1 cellular context compared by ENCODE assay signal in the genomic region with DNA sequence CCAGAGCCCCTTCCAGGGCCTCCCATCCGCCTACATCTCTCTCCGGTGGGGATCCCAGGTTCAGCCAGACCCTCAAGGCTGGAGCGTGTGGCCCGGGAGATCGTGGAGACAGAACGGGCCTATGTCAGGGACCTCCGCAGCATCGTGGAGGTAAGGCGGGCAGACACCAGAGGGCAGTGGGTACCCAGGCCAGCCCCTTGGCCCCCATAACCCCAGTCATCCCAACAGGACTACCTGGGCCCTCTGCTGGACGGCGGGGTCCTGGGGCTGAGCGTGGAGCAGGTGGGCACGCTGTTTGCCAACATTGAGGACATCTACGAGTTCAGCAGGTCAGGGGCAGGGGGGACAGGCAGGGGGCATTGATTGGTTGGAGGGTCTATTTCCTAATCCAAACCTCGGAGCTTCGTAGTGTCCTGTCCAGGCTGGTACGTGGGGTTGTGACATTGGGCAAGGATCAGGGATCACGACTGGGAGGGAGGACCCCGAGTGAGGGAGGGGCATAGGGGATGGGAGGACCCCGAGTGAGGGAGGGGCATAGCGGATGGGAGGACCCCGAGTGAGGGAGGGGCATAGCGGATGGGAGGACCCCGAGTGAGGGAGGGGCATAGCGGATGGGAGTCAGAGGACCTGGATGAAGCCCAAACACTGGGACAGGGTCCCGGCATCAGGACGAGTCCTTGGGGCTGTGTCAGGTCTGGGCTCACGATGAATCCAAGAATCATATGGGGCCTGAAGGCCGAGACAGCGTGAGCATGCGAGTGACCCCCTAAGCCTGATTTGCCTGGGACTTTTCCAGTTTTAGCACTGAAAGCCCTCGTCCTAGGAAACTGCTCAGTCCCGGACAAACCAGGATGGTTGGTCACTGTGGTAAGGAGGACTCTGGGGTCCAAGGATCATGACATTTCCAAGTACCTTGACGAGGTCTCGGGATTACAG.
A peak's percentile ranks its signal among the peaks of the same experiment; 100 is the strongest.
TF ChIP-seq lines count a peak whose summit lies in the region.

No MANE protein-coding gene starts in this region.

TF ChIP-seq in K562, 482 proteins besides CTCF, POLR2A, EP300 and RAD21:
- TF ChIP-seq, protein P1, sequence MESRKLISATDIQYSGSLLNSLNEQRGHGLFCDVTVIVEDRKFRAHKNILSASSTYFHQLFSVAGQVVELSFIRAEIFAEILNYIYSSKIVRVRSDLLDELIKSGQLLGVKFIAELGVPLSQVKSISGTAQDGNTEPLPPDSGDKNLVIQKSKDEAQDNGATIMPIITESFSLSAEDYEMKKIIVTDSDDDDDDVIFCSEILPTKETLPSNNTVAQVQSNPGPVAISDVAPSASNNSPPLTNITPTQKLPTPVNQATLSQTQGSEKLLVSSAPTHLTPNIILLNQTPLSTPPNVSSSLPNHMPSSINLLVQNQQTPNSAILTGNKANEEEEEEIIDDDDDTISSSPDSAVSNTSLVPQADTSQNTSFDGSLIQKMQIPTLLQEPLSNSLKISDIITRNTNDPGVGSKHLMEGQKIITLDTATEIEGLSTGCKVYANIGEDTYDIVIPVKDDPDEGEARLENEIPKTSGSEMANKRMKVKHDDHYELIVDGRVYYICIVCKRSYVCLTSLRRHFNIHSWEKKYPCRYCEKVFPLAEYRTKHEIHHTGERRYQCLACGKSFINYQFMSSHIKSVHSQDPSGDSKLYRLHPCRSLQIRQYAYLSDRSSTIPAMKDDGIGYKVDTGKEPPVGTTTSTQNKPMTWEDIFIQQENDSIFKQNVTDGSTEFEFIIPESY (CRISPR knock-in tag; IDR thresholded peaks at IDR 0.05), result 0 out of 2 replicates have a peak, but pooled peaks have one; percentile 25
- TF ChIP-seq ZBTB7A (IDR thresholded peaks at IDR 0.05; ENCODE audit: borderline replicate concordance, control insufficient read depth, low read depth, low read length) (peak; percentile 42; the same call in 1 of the 2 replicates), RBFOX2 (IDR thresholded peaks at IDR 0.05; ENCODE audit: low read depth, low read length) (peak; percentile 55), POLR2G (IDR thresholded peaks at IDR 0.05; ENCODE audit: low read depth, low read length) (peak; percentile 60), SMC3 (conservative IDR thresholded peaks at IDR 0.05; ENCODE audit: insufficient read depth, low read depth, low read length) (no peak)
